In genomic region chr10:111822661-111823060, GRCh38 we compare ENCODE assay signal across 15 cellular contexts.
A peak's percentile ranks its signal among the peaks of the same experiment; 100 is the strongest.
DNase-seq lines count a peak whose midpoint lies in the region; ATAC-seq and TF ChIP-seq lines count a peak whose summit lies in the region.
"Had no signal": no experiment of that assay in that cellular context is flagged by ENCODE, and none has a peak within 500 bp of the region (broad histone marks: within the 10 kb centered on the region; RNA-seq: fewer than 3 reads in every experiment).

No MANE protein-coding gene starts in this region.

- WGBS in esophagus muscularis mucosa, result 54% methylated on average over 2 of the region's 2 CpGs

- H3K36me3 ChIP-seq in esophagus muscularis mucosa, result no peaks in the 10 kb centered on the region
- H3K36me3 ChIP-seq: BE2C had no signal

- no peak overlapping the region for H3K4me3 Mint-ChIP-seq in nephron
- H3K4me3 Mint-ChIP-seq: CD4-positive, CD25-positive, alpha-beta regulatory T cell; CD8-positive, alpha-beta memory T cell; H9; IgD-negative memory B cell had no signal

- H3K27me3 Mint-ChIP-seq in nephron (ENCODE audit: low read depth), result no peaks in the 10 kb centered on the region
- H3K27me3 Mint-ChIP-seq: CD4-positive, CD25-positive, alpha-beta regulatory T cell; CD8-positive, alpha-beta memory T cell had no signal

- TF ChIP-seq POLR2A in esophagus muscularis mucosa (IDR thresholded peaks at IDR 0.05; ENCODE audit: low read depth), result no peak

- peaks cover 14% of the 10 kb centered on the region for H3K4me1 Mint-ChIP-seq in nephron
- H3K4me1 Mint-ChIP-seq: CD4-positive, CD25-positive, alpha-beta regulatory T cell; CD8-positive, alpha-beta memory T cell; H9; IgD-negative memory B cell had no signal

- TF ChIP-seq CTCF in esophagus muscularis mucosa (IDR thresholded peaks at IDR 0.05), result no peak
- no peak for TF ChIP-seq CTCF in nephron (IDR thresholded peaks at IDR 0.05; ENCODE audit: unreplicated experiment in 3 of 3)
- no peak for TF ChIP-seq CTCF in omental fat pad (IDR thresholded peaks at IDR 0.05)

- no peak for ATAC-seq in omental fat pad (ENCODE audit: low FRiP score)
- ATAC-seq: HepG2 had no signal

- peaks cover 2% of the 10 kb centered on the region for H3K9me3 Mint-ChIP-seq in nephron
- H3K9me3 Mint-ChIP-seq: IgD-negative memory B cell had no signal

- H3K36me3 Mint-ChIP-seq in nephron (ENCODE audit: low read depth), result no peaks in the 10 kb centered on the region
- H3K36me3 Mint-ChIP-seq: CD4-positive, CD25-positive, alpha-beta regulatory T cell; CD8-positive, alpha-beta memory T cell; IgD-negative memory B cell had no signal

- no peak overlapping the region for H3K27ac ChIP-seq in esophagus muscularis mucosa (replicated peaks in 1 of 4)

- H3K4me3 ChIP-seq in esophagus muscularis mucosa, result no peak overlapping the region

- no peaks in the 10 kb centered on the region for H3K9me3 ChIP-seq in esophagus muscularis mucosa
- H3K9me3 ChIP-seq: BE2C had no signal

- no peaks in the 10 kb centered on the region for H3K4me1 ChIP-seq in esophagus muscularis mucosa
- H3K4me1 ChIP-seq: BE2C had no signal

- peak overlapping the region in 2 of 3 experiments; percentile 62 to 74 for H3K27ac Mint-ChIP-seq in nephron
- H3K27ac Mint-ChIP-seq: CD4-positive, CD25-positive, alpha-beta regulatory T cell; CD8-positive, alpha-beta memory T cell; H9; IgD-negative memory B cell had no signal

- no peak for TF ChIP-seq EP300 in esophagus muscularis mucosa (IDR thresholded peaks at IDR 0.05)

- H3K27me3 ChIP-seq in esophagus muscularis mucosa, result no peaks in the 10 kb centered on the region
- H3K27me3 ChIP-seq: BE2C had no signal

- peak; percentile 31 for DNase-seq in GM04504 (ENCODE audit: low read depth)
- peak; percentile 39 for DNase-seq in esophagus muscularis mucosa (ENCODE audit: extremely low spot score)
- DNase-seq in omental fat pad (ENCODE audit: low spot score), result no peak
- no peak for DNase-seq in putamen (ENCODE audit: low spot score)
- no peak for DNase-seq in NCI-H1105 treated with DMSO at 0.1 percent for 48 hours (lab: John Stamatoyannopoulos, UW)
- no peak for DNase-seq in NCI-H1092 treated with DMSO at 0.1 percent for 48 hours (lab: John Stamatoyannopoulos, UW)
- DNase-seq: BE2C; CD4-positive, CD25-positive, alpha-beta regulatory T cell; CD8-positive, alpha-beta memory T cell; COR-L47; DMS 273 treated with DMSO at 0.1 percent for 48 hours; H9 had no signal

- intact Hi-C loops in esophagus muscularis mucosa (cut with DNase I), result no loop called here

Comparison
In these comparisons a context has a peak if more than half of its experiments do, and no peak if none do; other contexts are left out.
1. DNase-seq: peak in GM04504 (single experiment) and esophagus muscularis mucosa (single experiment); none in omental fat pad (single experiment), putamen (single experiment), NCI-H1105 treated with DMSO at 0.1 percent for 48 hours (single experiment) and NCI-H1092 treated with DMSO at 0.1 percent for 48 hours (single experiment).